Comparison of ENCODE assay signal across 13 cellular contexts in genomic region chr9:127874301-127875216, GRCh38. TPM values are rescaled to one million over a fixed set of nuclear protein-coding genes. Genes with fewer than 3 reads are reported as not detected.
DNase-seq lines count a peak whose midpoint lies in the region; ATAC-seq and TF ChIP-seq lines count a peak whose summit lies in the region.
"Had no signal": no experiment of that assay in that cellular context is flagged by ENCODE, and none has a peak within 500 bp of the region (broad histone marks: within the 10 kb centered on the region; RNA-seq: fewer than 3 reads in every experiment).

No MANE protein-coding gene starts in this region.

- H3K4me3 ChIP-seq in osteoblast (ENCODE audit: insufficient read depth, low read length) = peak overlapping the region; percentile 53
- H3K4me3 ChIP-seq in vagina = peak overlapping the region in 1 of 2 donors; percentile 16

- peaks cover 4% of the 10 kb centered on the region for H3K4me1 Mint-ChIP-seq in glutamatergic neuron (ENCODE audit: low read depth, unreplicated experiment)

- H3K9me3 Mint-ChIP-seq in glutamatergic neuron (ENCODE audit: unreplicated experiment) = peaks cover 2% of the 10 kb centered on the region
- H3K9me3 Mint-ChIP-seq: activated naive CD4-positive, alpha-beta T cell treated with anti-CD3 and anti-CD28 coated beads, Interleukin-2, amount 50 U/mL, for 24 hours; T-helper 1 cell treated with Interleukin-12 subunit alpha and Interleukin-12 subunit beta and Interleukin-4 antibody, amounts not matched to agents 30 μg/mL and 1 μg/mL, for 36 hours had no signal

- H2AFZ ChIP-seq in osteoblast (ENCODE audit: low read length) = no peak overlapping the region

- no peaks in the 10 kb centered on the region for H3K9me3 ChIP-seq in osteoblast (ENCODE audit: low read depth, low read length)
- H3K9me3 ChIP-seq in vagina = no peaks in the 10 kb centered on the region

- H4K20me1 ChIP-seq in osteoblast (ENCODE audit: insufficient read depth, low read length) = peaks cover 15% of the 10 kb centered on the region

- H3K27me3 Mint-ChIP-seq in glutamatergic neuron (ENCODE audit: unreplicated experiment) = peaks cover 13% of the 10 kb centered on the region
- H3K27me3 Mint-ChIP-seq: activated naive CD4-positive, alpha-beta T cell treated with anti-CD3 and anti-CD28 coated beads, Interleukin-2, amount 50 U/mL, for 24 hours had no signal

- ATAC-seq in HG03520 (IDR thresholded peaks at IDR 0.05; ENCODE audit: unreplicated experiment) (no peak), GM21515 (IDR thresholded peaks at IDR 0.05; ENCODE audit: unreplicated experiment) (no peak)

- H3K27ac Mint-ChIP-seq in glutamatergic neuron (ENCODE audit: unreplicated experiment) = no peak overlapping the region
- H3K27ac Mint-ChIP-seq: activated naive CD4-positive, alpha-beta T cell treated with anti-CD3 and anti-CD28 coated beads, Interleukin-2, amount 50 U/mL, for 24 hours; T-helper 1 cell treated with Interleukin-12 subunit alpha and Interleukin-12 subunit beta and Interleukin-4 antibody, amounts not matched to agents 30 μg/mL and 1 μg/mL, for 36 hours had no signal

- DNase-seq in DMS 273 (lab: John Stamatoyannopoulos, UW; ENCODE audit: unreplicated experiment) (peak; percentile 29), DMS 273 treated with DMSO at 0.1 percent for 48 hours (lab: John Stamatoyannopoulos, UW) (no peak), glutamatergic neuron (no peak), osteoblast (ENCODE audit: insufficient read length, low spot score, missing footprints) (peak; percentile 91), vagina (ENCODE audit: extremely low spot score in 2 of 2) (no peak), NOMO-1 treated with dmso at 0.1 percent for 144 hours (lab: John Stamatoyannopoulos, UW; ENCODE audit: unreplicated experiment) (no peak)
- DNase-seq: effector memory CD4-positive, alpha-beta T cell; NCI-H2107 had no signal

- H3K27me3 ChIP-seq in osteoblast (ENCODE audit: insufficient read depth, low read length) = no peaks in the 10 kb centered on the region
- H3K27me3 ChIP-seq in vagina = no peaks in the 10 kb centered on the region

- H3K27ac ChIP-seq in osteoblast (ENCODE audit: low read depth, low read length) (no peak overlapping the region), vagina (peak overlapping the region; percentile 89)
- H3K27ac ChIP-seq: 22Rv1 had no signal

- H3K79me2 ChIP-seq in osteoblast (ENCODE audit: insufficient read depth, low read length) = peaks cover 34% of the 10 kb centered on the region

- TF ChIP-seq CTCF in glutamatergic neuron (IDR thresholded peaks at IDR 0.05; ENCODE audit: partially characterized antibody, unreplicated experiment) (no peak), osteoblast (IDR thresholded peaks at IDR 0.05; ENCODE audit: extremely low read depth, low read depth, low read length) (no peak), vagina (IDR thresholded peaks at IDR 0.05) (no peak)

- no peak for TF ChIP-seq POLR2A in vagina (IDR thresholded peaks at IDR 0.05)

- H3K36me3 ChIP-seq in osteoblast (ENCODE audit: insufficient read depth, low read length) = peaks cover 24% of the 10 kb centered on the region
- peaks cover 0 to 20% of the 10 kb centered on the region in 2 donors for H3K36me3 ChIP-seq in vagina

- intact Hi-C loops in vagina (cut with DNase I) = loop anchor here (5.0 kb wide), 1 partner anchor 137 kb away; the partner anchor contains the start of gene TOR2A

- peaks cover 4% of the 10 kb centered on the region for H3K36me3 Mint-ChIP-seq in glutamatergic neuron (ENCODE audit: unreplicated experiment)

- H3K4me1 ChIP-seq in osteoblast (ENCODE audit: insufficient read depth, low read length) = peaks cover 58% of the 10 kb centered on the region
- H3K4me1 ChIP-seq in vagina = peaks cover 63% of the 10 kb centered on the region

- H3K4me3 Mint-ChIP-seq in glutamatergic neuron (ENCODE audit: unreplicated experiment) = peak overlapping the region; percentile 34
- H3K4me3 Mint-ChIP-seq: activated naive CD4-positive, alpha-beta T cell treated with anti-CD3 and anti-CD28 coated beads, Interleukin-2, amount 50 U/mL, for 24 hours; T-helper 1 cell treated with Interleukin-12 subunit alpha and Interleukin-12 subunit beta and Interleukin-4 antibody, amounts not matched to agents 30 μg/mL and 1 μg/mL, for 36 hours had no signal

- H3K4me2 ChIP-seq in osteoblast (ENCODE audit: insufficient read depth, low read length) = peak overlapping the region; percentile 60

RNA-seq across cellular contexts. Expression of gene AK1, which starts 2.9 kb away (rescaled TPM):
- total RNA-seq in glutamatergic neuron (ENCODE audit: unreplicated experiment) (121 TPM), osteoblast (100 and 106 TPM in 2 replicates), vagina (33.4 TPM)

RNA-seq across cellular contexts. Expression of gene ENG, which starts 20.1 kb away (rescaled TPM):
- total RNA-seq in glutamatergic neuron (ENCODE audit: unreplicated experiment) (not detected), osteoblast (60.8 and 87.5 TPM in 2 replicates), vagina (130 TPM)

RNA-seq across cellular contexts. Expression of gene ST6GALNAC6, which starts 24.8 kb away (rescaled TPM):
- 26.1 TPM for total RNA-seq in glutamatergic neuron (ENCODE audit: unreplicated experiment)
- total RNA-seq in osteoblast = 52.7 and 53.2 TPM in 2 replicates
- total RNA-seq in vagina = 108 TPM

RNA-seq across cellular contexts. Expression of gene ST6GALNAC4, which starts 42.3 kb away (rescaled TPM):
- total RNA-seq in glutamatergic neuron (ENCODE audit: unreplicated experiment) (15.8 TPM), osteoblast (29.5 and 33.7 TPM in 2 replicates), vagina (33.1 TPM)

RNA-seq across cellular contexts. Expression of gene PIP5KL1, which starts 56.0 kb away (rescaled TPM):
- 11.9 TPM for total RNA-seq in glutamatergic neuron (ENCODE audit: unreplicated experiment)
- 2.2 and 3.5 TPM in 2 replicates for total RNA-seq in osteoblast
- 10.3 TPM for total RNA-seq in vagina

Comparison
In these comparisons a context has a peak if more than half of its experiments do, and no peak if none do; other contexts are left out.
1. DNase-seq: peak in DMS 273 (single experiment) and osteoblast (single experiment); none in DMS 273 treated with DMSO at 0.1 percent for 48 hours (single experiment), glutamatergic neuron (single experiment), vagina (0 of 2) and NOMO-1 treated with dmso at 0.1 percent for 144 hours (single experiment).
2. RNA of gene ENG, which starts 20.1 kb away (total RNA-seq): 130 TPM in vagina (single experiment) and 60.8 to 87.5 TPM in osteoblast; not detected in glutamatergic neuron (single experiment); every median in the first group is over 10 times any median in the second.